8 cellular contexts compared by ENCODE assay signal in the genomic region with DNA sequence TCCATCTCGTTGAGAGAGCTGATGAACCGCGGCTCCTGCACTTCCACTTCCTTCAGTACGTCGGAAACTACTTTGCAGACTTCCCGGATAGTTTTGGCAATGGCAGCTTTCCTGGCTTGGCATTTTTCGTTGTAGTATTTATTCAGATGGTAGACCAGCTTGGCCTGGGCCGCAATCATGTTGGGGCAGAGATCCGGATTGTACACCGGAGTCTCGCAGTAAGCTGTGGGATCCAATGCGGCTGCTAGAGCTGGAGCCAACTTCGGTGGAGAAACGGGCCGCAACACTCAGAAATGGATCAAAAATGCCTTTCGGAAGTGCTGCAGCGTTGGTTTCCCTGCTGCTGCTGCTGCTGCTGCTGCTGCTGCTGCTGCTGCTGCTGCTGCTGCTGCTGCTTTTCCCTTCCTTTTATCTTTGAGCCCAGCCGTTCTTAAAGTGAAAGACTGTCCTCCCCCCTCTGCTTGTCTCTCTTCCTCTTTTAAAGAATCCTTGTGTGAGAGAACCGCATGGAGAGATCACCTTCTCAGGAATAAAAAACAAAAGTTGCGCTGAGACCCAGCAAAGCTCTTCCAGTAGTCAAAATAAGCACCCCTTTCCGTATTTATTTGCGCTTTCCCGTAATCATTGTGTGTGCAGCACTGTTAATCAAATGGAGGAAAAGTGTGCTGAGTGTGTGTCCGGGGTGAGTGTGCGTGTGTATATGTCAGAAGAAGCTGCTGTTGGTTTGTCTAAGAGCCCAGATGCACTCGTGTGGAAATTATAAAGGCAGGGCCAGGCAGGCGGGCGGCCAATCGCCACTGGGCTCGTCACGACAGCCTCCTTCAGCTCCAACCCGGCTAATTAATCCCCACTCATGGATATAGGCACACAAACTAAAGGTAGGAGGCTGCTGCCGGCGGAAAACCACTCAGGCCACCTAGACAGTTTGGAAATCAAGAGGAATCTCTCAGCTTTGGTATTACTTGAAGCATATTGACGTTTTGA. TPM values are rescaled to one million over a fixed set of nuclear protein-coding genes. Genes with fewer than 3 reads are reported as not detected.
DNase-seq lines count a peak whose midpoint lies in the region; ATAC-seq and TF ChIP-seq lines count a peak whose summit lies in the region.

A gene (minus strand): TSS at position 730 of the 984 bp plus-strand sequence. CDS start 551 bp downstream, at position 179.

- peak within 1 kb of the TSS in 1 of 2 donors; percentile 37 for H3K27ac Mint-ChIP-seq in T-cell
- H3K27ac Mint-ChIP-seq in naive B cell: peak within 1 kb of the TSS in 4 of 6 donors; percentile 54 to 78 (median 72)

- peak in 1 of 4 experiments; percentile 40 for ATAC-seq in T-cell (replicated peaks in 1 of 4)
- peak; percentile 32 to 47 for ATAC-seq in naive B cell (ENCODE audit: low read depth in 2 of 2)
- ATAC-seq in HG03039 (IDR thresholded peaks at IDR 0.05; ENCODE audit: unreplicated experiment): no peak
- ATAC-seq in HG03108 (IDR thresholded peaks at IDR 0.05; ENCODE audit: unreplicated experiment): no peak

- peaks cover 0 to 5% (median 3%) of the 10 kb centered on the region in 3 donors for H3K9me3 Mint-ChIP-seq in T-cell
- peaks cover 1 to 33% (median 18%) of the 10 kb centered on the region in 7 donors for H3K9me3 Mint-ChIP-seq in naive B cell

- peaks cover 22 to 41% (median 39%) of the 10 kb centered on the region in 3 donors for H3K4me1 Mint-ChIP-seq in T-cell
- peaks cover 25 to 42% (median 36%) of the 10 kb centered on the region in 3 donors for H3K4me1 Mint-ChIP-seq in naive B cell

- peak within 1 kb of the TSS; percentile 46 for H3K4me3 ChIP-seq in AG09309 (ENCODE audit: control insufficient read depth, low read depth, low read length)
- peak within 1 kb of the TSS; percentile 76 for H3K4me3 ChIP-seq in HFF-Myc (replicated peaks; ENCODE audit: low read depth, low read length)

- peak within 1 kb of the TSS; percentile 65 to 87 (median 66) for H3K4me3 Mint-ChIP-seq in T-cell
- H3K4me3 Mint-ChIP-seq in naive B cell: peak within 1 kb of the TSS; percentile 70 to 92 (median 84)

- CTCF ChIA-PET in T-cell (lab: Charles Lee): no interaction called here

- no peak for DNase-seq in AG09309 (ENCODE audit: low read depth)
- DNase-seq in HFF-Myc (ENCODE audit: extremely low read depth, low read depth): peak; percentile 96
- DNase-seq in T-cell: no peak
- DNase-seq in fibroblast of gingiva (ENCODE audit: low read depth): peak; percentile 93
- DNase-seq in naive B cell: peak; percentile 28
- no peak for DNase-seq in NCI-H2081 (lab: John Stamatoyannopoulos, UW)

- H3K36me3 Mint-ChIP-seq in T-cell: peaks cover 6% of the 10 kb centered on the region
- H3K36me3 Mint-ChIP-seq in naive B cell: peaks cover 5 to 19% of the 10 kb centered on the region in 2 donors

- POLR2A ChIA-PET in T-cell (lab: Charles Lee): no interaction called here

- TF ChIP-seq CTCF in AG09309 (IDR thresholded peaks at IDR 0.05; ENCODE audit: control insufficient read depth, insufficient read depth, low read depth, low read length, missing control alignments) (no peak), HFF-Myc (IDR thresholded peaks at IDR 0.05; ENCODE audit: low read depth, low read length, missing control alignments) (no peak)

- H3K27me3 Mint-ChIP-seq in T-cell (peaks cover 56 to 69% of the 10 kb centered on the region in 2 donors), naive B cell (peaks cover 55 to 65% (median 60%) of the 10 kb centered on the region in 3 donors)

RNA-seq across cellular contexts. Expression of the gene that starts here (rescaled TPM):
- not detected for total RNA-seq in T-cell
- not detected for polyA plus RNA-seq in naive B cell (ENCODE audit: low read depth in 6 of 6)

Comparison
In these comparisons a context has a peak if more than half of its experiments do, and no peak if none do; other contexts are left out.
1. Peak in DNase-seq and ATAC-seq in naive B cell; RNA of the gene not detected or under 1 TPM.
2. DNase-seq: peak in HFF-Myc (single experiment) and fibroblast of gingiva (single experiment); none in AG09309 (single experiment), T-cell (0 of 34) and NCI-H2081 (0 of 2).